28 cellular contexts compared by ENCODE assay signal in genomic region chr3:120622457-120622856, GRCh38. TPM values are rescaled to one million over a fixed set of nuclear protein-coding genes. Genes with fewer than 3 reads are reported as not detected.
"Had no signal": no experiment of that assay in that cellular context is flagged by ENCODE, and none has a peak within 500 bp of the region (broad histone marks: within the 10 kb centered on the region; RNA-seq: fewer than 3 reads in every experiment).

No MANE protein-coding gene starts in this region.

- DNase-seq: activated B cell treated with CpG ODN at 0.5 μM for 24 hours; activated naive CD4-positive, alpha-beta T cell treated with anti-CD3 and anti-CD28 coated beads, Interleukin-2, amount 50 U/mL, for 16 hours; activated T-cell treated with anti-CD3 and anti-CD28 coated beads, Interleukin-2, amount 50 U/mL, for 4 hours; amniotic stem cell; cortex of kidney; effector memory CD8-positive, alpha-beta T cell; heart left ventricle; hypothalamus; kidney glomerular epithelial cell; lower lobe of right lung; mesenchymal stem cell; natural killer cell; occipital lobe; psoas muscle; sigmoid colon; small intestine; stimulated activated CD4-positive, alpha-beta T cell treated with anti-CD3 and anti-CD28 coated beads, Interleukin-4, amount 100 ng/mL, for 4 hours; stimulated activated naive B cell treated with anti-CD40 and anti-IgM and Interleukin-4, amounts not matched to agents 10 μg/mL and 1 μg/mL and 100 μg/mL, for 72 hours; stomach; thyroid gland; upper lobe of left lung had no signal

- H3K9me3 Mint-ChIP-seq: neural progenitor cell had no signal

- ATAC-seq: activated CD8-positive, alpha-beta T cell treated with anti-CD3 and anti-CD28 coated beads for 36 hours; activated T-cell treated with anti-CD3 and anti-CD28 coated beads, Interleukin-2, amount 50 U/mL, for 4 hours; activated T-helper 17 cell treated with anti-CD3 and anti-CD28 coated beads, Interleukin-2, amount 50 U/mL, for 72 hours; effector memory CD8-positive, alpha-beta T cell; heart left ventricle; left lung; lower lobe of right lung; psoas muscle; stimulated activated naive B cell treated with anti-CD40 and anti-IgM and Interleukin-4, amounts not matched to agents 10 μg/mL and 1 μg/mL and 100 μg/mL, for 72 hours had no signal

- H3K4me1 ChIP-seq: heart left ventricle, left lung, lower lobe of right lung, neural progenitor cell, parathyroid adenoma, psoas muscle, sigmoid colon, stomach, thyroid gland, upper lobe of left lung, vagina had no signal

- H3K36me3 ChIP-seq: brain microvascular endothelial cell, heart left ventricle, left lung, lower lobe of right lung, neural progenitor cell, sigmoid colon, stomach, upper lobe of left lung, vagina had no signal

- H3K79me2 ChIP-seq: parathyroid adenoma had no signal

- H3K27ac Mint-ChIP-seq: activated B cell treated with CpG ODN at 0.5 μM for 24 hours; activated CD8-positive, alpha-beta T cell treated with anti-CD3 and anti-CD28 coated beads for 36 hours; activated T-helper 17 cell treated with anti-CD3 and anti-CD28 coated beads, Interleukin-2, amount 50 U/mL, for 72 hours; effector memory CD8-positive, alpha-beta T cell; natural killer cell had no signal

- H3K36me3 Mint-ChIP-seq: natural killer cell, neural progenitor cell had no signal

- H3K27me3 Mint-ChIP-seq: activated CD8-positive, alpha-beta T cell treated with anti-CD3 and anti-CD28 coated beads for 36 hours had no signal

- H3K4me3 ChIP-seq: heart left ventricle, left lung, lower lobe of right lung, neural progenitor cell, psoas muscle, sigmoid colon, stomach, thyroid gland, upper lobe of left lung, vagina had no signal

- H3K27ac ChIP-seq: brain microvascular endothelial cell, heart left ventricle, left lung, lower lobe of right lung, neural progenitor cell, parathyroid adenoma, psoas muscle, sigmoid colon, stomach, thyroid gland, upper lobe of left lung, vagina had no signal

- H3K4me3 Mint-ChIP-seq: activated B cell treated with CpG ODN at 0.5 μM for 24 hours; activated CD8-positive, alpha-beta T cell treated with anti-CD3 and anti-CD28 coated beads for 36 hours; activated T-cell treated with anti-CD3 and anti-CD28 coated beads, Interleukin-2, amount 50 U/mL, for 4 hours; activated T-helper 17 cell treated with anti-CD3 and anti-CD28 coated beads, Interleukin-2, amount 50 U/mL, for 72 hours; effector memory CD8-positive, alpha-beta T cell; natural killer cell; neural progenitor cell; stimulated activated naive B cell treated with anti-CD40 and anti-IgM and Interleukin-4, amounts not matched to agents 10 μg/mL and 1 μg/mL and 100 μg/mL, for 72 hours had no signal

- H3K9ac ChIP-seq: neural progenitor cell, parathyroid adenoma had no signal

- H3K9me3 ChIP-seq: psoas muscle, thyroid gland had no signal

- H3K4me2 ChIP-seq: neural progenitor cell had no signal

- H3K27me3 ChIP-seq: brain microvascular endothelial cell, heart left ventricle, left lung, neural progenitor cell, sigmoid colon, stomach, thyroid gland, upper lobe of left lung, vagina had no signal

- H2AFZ ChIP-seq: neural progenitor cell, parathyroid adenoma had no signal

- H3K4me1 Mint-ChIP-seq: activated B cell treated with CpG ODN at 0.5 μM for 24 hours; activated T-helper 17 cell treated with anti-CD3 and anti-CD28 coated beads, Interleukin-2, amount 50 U/mL, for 72 hours; natural killer cell; stimulated activated naive B cell treated with anti-CD40 and anti-IgM and Interleukin-4, amounts not matched to agents 10 μg/mL and 1 μg/mL and 100 μg/mL, for 72 hours had no signal

RNA-seq across cellular contexts. Expression of gene HGD, which starts 59.6 kb away (rescaled TPM):
- total RNA-seq: vagina had no signal
- polyA plus RNA-seq: heart left ventricle had no signal
